Comparison of ENCODE assay signal across 8 cellular contexts in the genomic region with DNA sequence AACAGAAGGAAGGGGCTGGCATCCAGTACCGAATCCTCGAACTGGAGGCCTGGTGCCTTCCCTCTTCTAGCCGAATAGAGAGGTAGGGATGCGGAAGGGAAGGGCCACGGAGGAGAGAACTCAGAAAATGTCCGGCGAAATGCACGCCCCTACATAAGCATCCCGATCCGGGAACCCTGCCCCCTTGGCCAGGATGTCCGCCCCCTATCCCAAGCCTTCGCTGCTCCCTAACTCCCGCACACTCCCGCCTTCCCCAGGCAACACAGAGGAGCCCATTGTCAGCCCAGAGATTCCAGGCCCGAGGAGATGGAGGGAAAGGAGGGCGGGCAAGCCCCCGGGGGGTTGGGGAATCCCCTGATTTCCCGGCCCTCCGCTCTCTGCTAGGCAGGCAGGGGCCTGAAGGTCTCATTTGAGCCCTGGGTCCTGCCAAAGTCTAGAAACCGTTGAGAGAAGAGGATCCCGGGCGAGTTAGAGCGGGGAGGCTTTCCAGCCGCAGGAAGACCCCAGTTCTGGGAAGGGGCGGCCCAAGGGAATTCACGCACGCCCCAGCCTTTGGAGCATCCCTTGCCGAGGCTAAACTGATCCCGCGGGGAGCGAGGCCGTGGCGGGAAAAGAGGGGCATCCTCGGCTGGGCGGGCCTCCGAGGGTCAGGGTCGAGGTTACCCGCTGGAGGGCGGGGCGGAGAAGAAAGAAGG. TPM values are rescaled to one million over a fixed set of nuclear protein-coding genes. Genes with fewer than 3 reads are reported as not detected.
DNase-seq lines count a peak whose midpoint lies in the region; ATAC-seq and TF ChIP-seq lines count a peak whose summit lies in the region.

No MANE protein-coding gene starts in this region.

- DNase-seq in CD14-positive monocyte (ENCODE audit: low spot score) (no peak), glutamatergic neuron (peak; percentile 42), omental fat pad (ENCODE audit: low spot score) (no peak), NCI-H526 treated with DMSO at 0.1 percent for 48 hours (lab: John Stamatoyannopoulos, UW) (no peak), left colon (no peak)
- DNase-seq in activated T-helper 1 cell treated with anti-CD3 and anti-CD28 coated beads, Interleukin-12 subunit alpha, Interleukin-12 subunit beta, Interleukin-2, Interleukin-4 antibody, amounts not matched to agents 30 ng/mL and 10 ng/mL and 1 ng/mL, durations not matched to agents 14 hours and 24 hours and 36 hours (ENCODE audit: low spot score), result no peak

- peak overlapping the region; percentile 90 to 91 for H3K4me3 Mint-ChIP-seq in CD14-positive monocyte
- peak overlapping the region; percentile 75 to 93 (median 89) for H3K4me3 Mint-ChIP-seq in IgD-negative memory B cell
- peak overlapping the region; percentile 70 for H3K4me3 Mint-ChIP-seq in activated T-helper 1 cell treated with anti-CD3 and anti-CD28 coated beads, Interleukin-12 subunit alpha, Interleukin-12 subunit beta, Interleukin-2, Interleukin-4 antibody, amounts not matched to agents 30 ng/mL and 10 ng/mL and 1 ng/mL, durations not matched to agents 14 hours and 24 hours and 36 hours
- H3K4me3 Mint-ChIP-seq in glutamatergic neuron (ENCODE audit: unreplicated experiment), result peak overlapping the region; percentile 90

- H3K36me3 Mint-ChIP-seq in CD14-positive monocyte (peaks cover 14 to 15% of the 10 kb centered on the region in 2 donors), IgD-negative memory B cell (no peaks in the 10 kb centered on the region), glutamatergic neuron (ENCODE audit: unreplicated experiment) (peaks cover 6% of the 10 kb centered on the region)
- H3K36me3 Mint-ChIP-seq in activated T-helper 1 cell treated with anti-CD3 and anti-CD28 coated beads, Interleukin-12 subunit alpha, Interleukin-12 subunit beta, Interleukin-2, Interleukin-4 antibody, amounts not matched to agents 30 ng/mL and 10 ng/mL and 1 ng/mL, durations not matched to agents 14 hours and 24 hours and 36 hours (ENCODE audit: low read depth), result no peaks in the 10 kb centered on the region

- TF ChIP-seq CTCF in CD14-positive monocyte (IDR thresholded peaks at IDR 0.05), result no peak
- TF ChIP-seq CTCF in glutamatergic neuron (IDR thresholded peaks at IDR 0.05; ENCODE audit: partially characterized antibody, unreplicated experiment), result no peak
- TF ChIP-seq CTCF in omental fat pad (IDR thresholded peaks at IDR 0.05), result no peak

- peak overlapping the region; percentile 73 to 97 (median 89) for H3K27ac Mint-ChIP-seq in CD14-positive monocyte
- H3K27ac Mint-ChIP-seq in IgD-negative memory B cell, result peak overlapping the region in 1 of 3 donors; percentile 83
- H3K27ac Mint-ChIP-seq in activated T-helper 1 cell treated with anti-CD3 and anti-CD28 coated beads, Interleukin-12 subunit alpha, Interleukin-12 subunit beta, Interleukin-2, Interleukin-4 antibody, amounts not matched to agents 30 ng/mL and 10 ng/mL and 1 ng/mL, durations not matched to agents 14 hours and 24 hours and 36 hours, result no peak overlapping the region
- peak overlapping the region; percentile 81 for H3K27ac Mint-ChIP-seq in glutamatergic neuron (ENCODE audit: unreplicated experiment)

- H3K27me3 Mint-ChIP-seq in CD14-positive monocyte (ENCODE audit: low read depth in 3 of 3) (peaks cover 16 to 21% (median 19%) of the 10 kb centered on the region in 3 donors), IgD-negative memory B cell (peaks cover 53% of the 10 kb centered on the region), glutamatergic neuron (ENCODE audit: unreplicated experiment) (peaks cover 24% of the 10 kb centered on the region)
- peaks cover 70% of the 10 kb centered on the region for H3K27me3 Mint-ChIP-seq in activated T-helper 1 cell treated with anti-CD3 and anti-CD28 coated beads, Interleukin-12 subunit alpha, Interleukin-12 subunit beta, Interleukin-2, Interleukin-4 antibody, amounts not matched to agents 30 ng/mL and 10 ng/mL and 1 ng/mL, durations not matched to agents 14 hours and 24 hours and 36 hours (ENCODE audit: insufficient read depth)

- peaks cover 0 to 3% (median 0%) of the 10 kb centered on the region in 7 donors for H3K9me3 Mint-ChIP-seq in CD14-positive monocyte
- no peaks in the 10 kb centered on the region for H3K9me3 Mint-ChIP-seq in IgD-negative memory B cell
- H3K9me3 Mint-ChIP-seq in activated T-helper 1 cell treated with anti-CD3 and anti-CD28 coated beads, Interleukin-12 subunit alpha, Interleukin-12 subunit beta, Interleukin-2, Interleukin-4 antibody, amounts not matched to agents 30 ng/mL and 10 ng/mL and 1 ng/mL, durations not matched to agents 14 hours and 24 hours and 36 hours, result no peaks in the 10 kb centered on the region
- H3K9me3 Mint-ChIP-seq in glutamatergic neuron (ENCODE audit: unreplicated experiment), result peaks cover 15% of the 10 kb centered on the region

- ATAC-seq in omental fat pad (ENCODE audit: low FRiP score) (peak; percentile 10), left colon (no peak), HG02981 (IDR thresholded peaks at IDR 0.05; ENCODE audit: unreplicated experiment) (no peak)

- intact Hi-C loops in CD14-positive monocyte (cut with micrococcal nuclease) (loop anchor here (2.0 to 10.0 kb wide), 4 partner anchors 17 to 55 kb away; partner anchors contain the start of gene TMEM253 (in 1 of the 2)), left colon (cut with DNase I, micrococcal nuclease) (loop anchor here in 1 of 2 donors (5.0 kb wide), 1 partner anchor 38 kb away; no protein-coding TSS in a partner anchor)
- intact Hi-C loops in activated T-helper 1 cell treated with anti-CD3 and anti-CD28 coated beads, Interleukin-12 subunit alpha, Interleukin-12 subunit beta, Interleukin-2, Interleukin-4 antibody, amounts not matched to agents 30 ng/mL and 10 ng/mL and 1 ng/mL, durations not matched to agents 14 hours and 24 hours and 36 hours (cut with micrococcal nuclease), result no loop called here

- H3K4me1 Mint-ChIP-seq in CD14-positive monocyte, result peaks cover 46% of the 10 kb centered on the region
- H3K4me1 Mint-ChIP-seq in IgD-negative memory B cell, result peaks cover 14 to 31% (median 26%) of the 10 kb centered on the region in 3 donors
- H3K4me1 Mint-ChIP-seq in activated T-helper 1 cell treated with anti-CD3 and anti-CD28 coated beads, Interleukin-12 subunit alpha, Interleukin-12 subunit beta, Interleukin-2, Interleukin-4 antibody, amounts not matched to agents 30 ng/mL and 10 ng/mL and 1 ng/mL, durations not matched to agents 14 hours and 24 hours and 36 hours (ENCODE audit: low read depth), result peaks cover 32% of the 10 kb centered on the region
- H3K4me1 Mint-ChIP-seq in glutamatergic neuron (ENCODE audit: low read depth, unreplicated experiment), result peaks cover 18% of the 10 kb centered on the region

RNA-seq across cellular contexts. Expression of gene ARHGEF40, which starts 0.6 kb away (rescaled TPM):
- polyA plus RNA-seq in CD14-positive monocyte (10 to 100 TPM; 12.1 to 15.3 TPM), IgD-negative memory B cell (not detected)
- not detected in 2 replicates for total RNA-seq in activated T-helper 1 cell treated with anti-CD3 and anti-CD28 coated beads, Interleukin-12 subunit alpha, Interleukin-12 subunit beta, Interleukin-2, Interleukin-4 antibody, amounts not matched to agents 30 ng/mL and 10 ng/mL and 1 ng/mL, durations not matched to agents 14 hours and 24 hours and 36 hours
- total RNA-seq in glutamatergic neuron (ENCODE audit: unreplicated experiment) (42.4 TPM), omental fat pad (10 to 100 TPM; 30.0 to 91.3 (median 40.6) TPM), left colon (10 to 100 TPM; 37.2 to 40.8 TPM)

RNA-seq across cellular contexts. Expression of gene RNASE8, which starts 11.9 kb away (rescaled TPM):
- polyA plus RNA-seq in CD14-positive monocyte, result not detected
- not detected for polyA plus RNA-seq in IgD-negative memory B cell
- total RNA-seq in activated T-helper 1 cell treated with anti-CD3 and anti-CD28 coated beads, Interleukin-12 subunit alpha, Interleukin-12 subunit beta, Interleukin-2, Interleukin-4 antibody, amounts not matched to agents 30 ng/mL and 10 ng/mL and 1 ng/mL, durations not matched to agents 14 hours and 24 hours and 36 hours, result not detected in 2 replicates
- total RNA-seq in glutamatergic neuron (ENCODE audit: unreplicated experiment), result not detected
- not detected for total RNA-seq in omental fat pad
- total RNA-seq in left colon, result not detected

RNA-seq across cellular contexts. Expression of gene RNASE7, which starts 27.4 kb away (rescaled TPM):
- polyA plus RNA-seq in CD14-positive monocyte (not detected), IgD-negative memory B cell (not detected)
- not detected in 2 replicates for total RNA-seq in activated T-helper 1 cell treated with anti-CD3 and anti-CD28 coated beads, Interleukin-12 subunit alpha, Interleukin-12 subunit beta, Interleukin-2, Interleukin-4 antibody, amounts not matched to agents 30 ng/mL and 10 ng/mL and 1 ng/mL, durations not matched to agents 14 hours and 24 hours and 36 hours
- total RNA-seq in glutamatergic neuron (ENCODE audit: unreplicated experiment) (not detected), omental fat pad (not detected), left colon (under 1 TPM in 1 of 2 donors, not detected in 1; 0.31 TPM)

RNA-seq across cellular contexts. Expression of gene ZNF219, which starts 28.9 kb away (rescaled TPM):
- under 1 TPM; 0.49 to 0.68 TPM for polyA plus RNA-seq in CD14-positive monocyte
- 1.0 TPM for polyA plus RNA-seq in IgD-negative memory B cell
- 8.2 and 8.3 TPM in 2 replicates for total RNA-seq in activated T-helper 1 cell treated with anti-CD3 and anti-CD28 coated beads, Interleukin-12 subunit alpha, Interleukin-12 subunit beta, Interleukin-2, Interleukin-4 antibody, amounts not matched to agents 30 ng/mL and 10 ng/mL and 1 ng/mL, durations not matched to agents 14 hours and 24 hours and 36 hours
- 103 TPM for total RNA-seq in glutamatergic neuron (ENCODE audit: unreplicated experiment)
- total RNA-seq in omental fat pad, result 10 to 100 TPM; 19.2 to 56.3 (median 38.1) TPM
- total RNA-seq in left colon, result 10 to 100 TPM; 51.1 to 53.7 TPM

RNA-seq across cellular contexts. Expression of gene TMEM253, which starts 31.3 kb away (rescaled TPM):
- polyA plus RNA-seq in CD14-positive monocyte (not detected), IgD-negative memory B cell (not detected)
- not detected in 2 replicates for total RNA-seq in activated T-helper 1 cell treated with anti-CD3 and anti-CD28 coated beads, Interleukin-12 subunit alpha, Interleukin-12 subunit beta, Interleukin-2, Interleukin-4 antibody, amounts not matched to agents 30 ng/mL and 10 ng/mL and 1 ng/mL, durations not matched to agents 14 hours and 24 hours and 36 hours
- total RNA-seq in glutamatergic neuron (ENCODE audit: unreplicated experiment) (0.64 TPM), omental fat pad (1 to 10 TPM in 1 of 4 donors, under 1 TPM in 1, not detected in 2; 0.75 to 2.4 TPM), left colon (10 to 100 TPM; 37.5 to 46.8 TPM)

Comparison
In these comparisons a context has a peak if more than half of its experiments do, and no peak if none do; other contexts are left out.
1. RNA of gene ARHGEF40, which starts 0.6 kb away (total RNA-seq): 30.0 to 91.3 TPM in omental fat pad, 42.4 TPM in glutamatergic neuron (single experiment) and 37.2 to 40.8 TPM in left colon; not detected in activated T-helper 1 cell treated with anti-CD3 and anti-CD28 coated beads, Interleukin-12 subunit alpha, Interleukin-12 subunit beta, Interleukin-2, Interleukin-4 antibody, amounts not matched to agents 30 ng/mL and 10 ng/mL and 1 ng/mL, durations not matched to agents 14 hours and 24 hours and 36 hours; every median in the first group is over 10 times any median in the second.
2. Peak in every context shown above with its lines, with median percentiles within 50 percentile points of each other: H3K4me3 Mint-ChIP-seq.